Comparison of ENCODE assay signal across 25 cellular contexts in genomic region chr2:133975676-133976428, GRCh38.
DNase-seq lines count a peak whose midpoint lies in the region; ATAC-seq, FAIRE-seq and TF ChIP-seq lines count a peak whose summit lies in the region.
"Had no signal": no experiment of that assay in that cellular context is flagged by ENCODE, and none has a peak within 500 bp of the region (broad histone marks: within the 10 kb centered on the region; RNA-seq: fewer than 3 reads in every experiment).

No MANE protein-coding gene starts in this region.

- H3K4me3 ChIP-seq in aorta (ENCODE audit: low read length in 2 of 2) = no peak overlapping the region
- H3K4me3 ChIP-seq: heart left ventricle, PC-9, skin epidermis, stomach had no signal

- H3K4me1 Mint-ChIP-seq in activated CD4-positive, alpha-beta memory T cell treated with anti-CD3 and anti-CD28 coated beads, Interleukin-2, amount 10 ng/mL, durations not matched to agents 7 days and 5 days = peaks cover 22% of the 10 kb centered on the region

- H3K36me3 Mint-ChIP-seq in activated CD4-positive, alpha-beta memory T cell treated with anti-CD3 and anti-CD28 coated beads, Interleukin-2, amount 10 ng/mL, durations not matched to agents 7 days and 5 days (ENCODE audit: low read depth) = no peaks in the 10 kb centered on the region
- H3K36me3 Mint-ChIP-seq: IgD-negative memory B cell had no signal

- no peak overlapping the region for H3K27ac ChIP-seq in aorta (ENCODE audit: low read depth in 1 of 2, low read length in 2 of 2)
- H3K27ac ChIP-seq: 22Rv1, epithelial cell of prostate, heart left ventricle, neutrophil, PC-9, skin epidermis, stomach had no signal

- no peaks in the 10 kb centered on the region for H3K27me3 ChIP-seq in aorta (ENCODE audit: control insufficient read depth in 1 of 2, insufficient read depth in 2 of 2, low read length in 1 of 2)
- H3K27me3 ChIP-seq: heart left ventricle, neutrophil, stomach had no signal

- H3K27ac Mint-ChIP-seq in activated CD4-positive, alpha-beta memory T cell treated with anti-CD3 and anti-CD28 coated beads, Interleukin-2, amount 10 ng/mL, durations not matched to agents 7 days and 5 days = peak overlapping the region; percentile 12
- H3K27ac Mint-ChIP-seq: IgD-negative memory B cell had no signal

- FAIRE-seq in GM12891 (lab: Jason Lieb, UNC) = no peak
- FAIRE-seq: TTC549 had no signal

- no peaks in the 10 kb centered on the region for H3K9me3 Mint-ChIP-seq in activated CD4-positive, alpha-beta memory T cell treated with anti-CD3 and anti-CD28 coated beads, Interleukin-2, amount 10 ng/mL, durations not matched to agents 7 days and 5 days

- intact Hi-C loops in aorta (cut with DNase I) = no loop called here

- CTCF ChIA-PET in activated CD4-positive, alpha-beta memory T cell treated with anti-CD3 and anti-CD28 coated beads, Interleukin-2, amount 10 ng/mL, durations not matched to agents 7 days and 5 days (lab: Charles Lee) = no interaction called here

- H3K36me3 ChIP-seq in aorta (ENCODE audit: control insufficient read depth in 1 of 2, insufficient read depth in 2 of 2, low read length in 1 of 2) = no peaks in the 10 kb centered on the region
- H3K36me3 ChIP-seq: heart left ventricle, neutrophil, stomach had no signal

- ATAC-seq in HG03342 (IDR thresholded peaks at IDR 0.05; ENCODE audit: unreplicated experiment) (no peak), aorta (ENCODE audit: low FRiP score) (no peak)
- ATAC-seq: left cardiac atrium had no signal

- no peak overlapping the region for H3K4me3 Mint-ChIP-seq in activated CD4-positive, alpha-beta memory T cell treated with anti-CD3 and anti-CD28 coated beads, Interleukin-2, amount 10 ng/mL, durations not matched to agents 7 days and 5 days
- H3K4me3 Mint-ChIP-seq: IgD-negative memory B cell had no signal

- POLR2A ChIA-PET in activated CD4-positive, alpha-beta memory T cell treated with anti-CD3 and anti-CD28 coated beads, Interleukin-2, amount 10 ng/mL, durations not matched to agents 7 days and 5 days (lab: Charles Lee) = no interaction called here

- no peaks in the 10 kb centered on the region for H3K9me3 ChIP-seq in aorta (ENCODE audit: control insufficient read depth, low read length)
- H3K9me3 ChIP-seq: heart left ventricle, neutrophil, stomach had no signal

- 19 to 21% methylated on average over 2 of the region's 2 CpGs for WGBS in aorta, 2 donors

- H3K27me3 Mint-ChIP-seq in activated CD4-positive, alpha-beta memory T cell treated with anti-CD3 and anti-CD28 coated beads, Interleukin-2, amount 10 ng/mL, durations not matched to agents 7 days and 5 days = peaks cover 12% of the 10 kb centered on the region
- H3K27me3 Mint-ChIP-seq: IgD-negative memory B cell had no signal

- TF ChIP-seq POLR2A in GM12891 (IDR thresholded peaks at IDR 0.05; ENCODE audit: low read depth, low read length) = no peak

- no peaks in the 10 kb centered on the region for H3K4me1 ChIP-seq in aorta (ENCODE audit: control insufficient read depth in 1 of 2, insufficient read depth in 2 of 2, low read length in 2 of 2)
- H3K4me1 ChIP-seq: stomach had no signal

- DNase-seq in DMS 273 (lab: John Stamatoyannopoulos, UW; ENCODE audit: unreplicated experiment) (peak; percentile 23), DMS 273 treated with DMSO at 0.1 percent for 48 hours (lab: John Stamatoyannopoulos, UW) (no peak), GM12891 (ENCODE audit: insufficient read length, low spot score) (peak; percentile 19), M059J (ENCODE audit: low read depth) (peak; percentile 4), aorta (no peak)
- DNase-seq in activated CD4-positive, alpha-beta memory T cell treated with anti-CD3 and anti-CD28 coated beads, Interleukin-2, amount 10 ng/mL, durations not matched to agents 7 days and 5 days = no peak
- no peak for DNase-seq in stimulated activated CD4-positive, alpha-beta T cell treated with anti-CD3 and anti-CD28 coated beads, Interleukin-15, amount 100 ng/mL, for 24 hours
- DNase-seq: activated CD4-positive, alpha-beta T cell treated with anti-CD3 and anti-CD28 coated beads for 4 hours; central memory CD4-positive, alpha-beta T cell; DMS79; GOT3; heart left ventricle; left cardiac atrium; NCI-H187; PC-9; SHP77 treated with DMSO at 0.1 percent for 48 hours; stomach; trophoblast cell had no signal

TF ChIP-seq in GM12891, 5 proteins besides CTCF, POLR2A, EP300 and RAD21:
- TF ChIP-seq POLR2AphosphoS5 (IDR thresholded peaks at IDR 0.05; ENCODE audit: low read depth, low read length) (no peak), SPI1 (IDR thresholded peaks at IDR 0.05; ENCODE audit: low read depth, low read length) (peak; percentile 20; the same call in 1 of the 2 replicates)

Comparison
In these comparisons a context has a peak if more than half of its experiments do, and no peak if none do; other contexts are left out.
1. DNase-seq: peak in DMS 273 (single experiment), GM12891 (single experiment) and M059J (single experiment); none in DMS 273 treated with DMSO at 0.1 percent for 48 hours (single experiment), activated CD4-positive, alpha-beta memory T cell treated with anti-CD3 and anti-CD28 coated beads, Interleukin-2, amount 10 ng/mL, durations not matched to agents 7 days and 5 days (single experiment), stimulated activated CD4-positive, alpha-beta T cell treated with anti-CD3 and anti-CD28 coated beads, Interleukin-15, amount 100 ng/mL, for 24 hours (single experiment) and aorta (0 of 2).